Comparison of ENCODE assay signal across 23 cellular contexts in genomic region chr20:6740096-6740495, GRCh38. TPM values are rescaled to one million over a fixed set of nuclear protein-coding genes. Genes with fewer than 3 reads are reported as not detected.
"Had no signal": no experiment of that assay in that cellular context is flagged by ENCODE, and none has a peak within 500 bp of the region (broad histone marks: within the 10 kb centered on the region; RNA-seq: fewer than 3 reads in every experiment).

No MANE protein-coding gene starts in this region.

- H3K36me3 ChIP-seq: breast epithelium, Peyer's patch had no signal

- H3K27ac ChIP-seq: breast epithelium, KMS-11, Peyer's patch had no signal

- H3K4me2 ChIP-seq: KMS-11 had no signal

- H3K4me1 ChIP-seq: breast epithelium had no signal

- H3K9ac ChIP-seq: KMS-11 had no signal

- ATAC-seq: activated CD8-positive, alpha-beta memory T cell treated with anti-CD3 and anti-CD28 coated beads, Interleukin-2, amount 10 ng/mL, durations not matched to agents 7 days and 5 days; WTC11 had no signal

- DNase-seq: activated CD4-positive, alpha-beta T cell treated with anti-CD3 and anti-CD28 coated beads for 1 hour; activated CD4-positive, alpha-beta T cell treated with anti-CD3 and anti-CD28 coated beads, Interleukin-2, amount 10 ng/mL, durations not matched to agents 24 days and 14 days; activated CD4-positive, alpha-beta T cell treated with anti-CD3 and anti-CD28 coated beads, Interleukin-2, amount 50 U/mL, for 48 hours; activated CD8-positive, alpha-beta memory T cell treated with anti-CD3 and anti-CD28 coated beads, Interleukin-2, amount 10 ng/mL, durations not matched to agents 7 days and 5 days; activated effector memory CD4-positive, alpha-beta T cell treated with Interleukin-2 at 50 U/mL for 16 hours; activated naive CD4-positive, alpha-beta T cell; activated T-cell treated with anti-CD3 and anti-CD28 coated beads, Interleukin-2, amount 50 U/mL, for 24 hours; aorta; caudate nucleus; NCI-H1092 treated with DMSO at 0.1 percent for 48 hours; NCI-H1417 treated with DMSO at 0.1 percent for 48 hours; NCI-H1694; NCI-H2029; NCI-H2107; NCI-H2171 treated with DMSO at 0.1 percent for 48 hours; NCI-H226; NCI-H526 treated with DMSO at 0.1 percent for 48 hours; NCI-H82; Peyer's patch; SHP77 treated with DMSO at 0.1 percent for 48 hours had no signal

- H3K4me3 ChIP-seq: breast epithelium, Peyer's patch had no signal

- H3K27me3 ChIP-seq: breast epithelium, Peyer's patch had no signal

- H3K9me3 ChIP-seq: Peyer's patch had no signal

RNA-seq across cellular contexts. Expression of gene BMP2, which starts 27.4 kb away (rescaled TPM):
- total RNA-seq: activated CD8-positive, alpha-beta memory T cell treated with anti-CD3 and anti-CD28 coated beads, Interleukin-2, amount 10 ng/mL, durations not matched to agents 7 days and 5 days had no signal
